In genomic region chr7:2905027-2905426, GRCh38 we compare ENCODE assay signal across 2 cellular contexts.
TF ChIP-seq lines count a peak whose summit lies in the region.

No MANE protein-coding gene starts in this region.

TF ChIP-seq in HepG2, 621 proteins besides CTCF, POLR2A, EP300 and RAD21:
- TF ChIP-seq SIX4 (CRISPR knock-in tag; IDR thresholded peaks at IDR 0.05), result no peak
- TF ChIP-seq PHF5A (CRISPR knock-in tag; IDR thresholded peaks at IDR 0.05; ENCODE audit: low read depth, unreplicated experiment), result no peak
- TF ChIP-seq ZNF232 (CRISPR knock-in tag; IDR thresholded peaks at IDR 0.05; ENCODE audit: borderline replicate concordance), result no peak
- peak; percentile 89 for TF ChIP-seq RBAK (CRISPR knock-in tag; IDR thresholded peaks at IDR 0.05)
- no peak for TF ChIP-seq ZNF768 (CRISPR knock-in tag; IDR thresholded peaks at IDR 0.05)
- TF ChIP-seq KLF6 (CRISPR knock-in tag; IDR thresholded peaks at IDR 0.05), result no peak
- TF ChIP-seq ZMYM3 (CRISPR knock-in tag; IDR thresholded peaks at IDR 0.05), result peak; percentile 97

TF ChIP-seq in GM12878, 131 proteins besides CTCF, POLR2A, EP300 and RAD21:
- no peak for TF ChIP-seq POU2F2 (IDR thresholded peaks at IDR 0.05; ENCODE audit: borderline replicate concordance, low read depth, low read length)
- peak; percentile 54; the same call in 1 of the 2 replicates for TF ChIP-seq SMARCA5 (IDR thresholded peaks at IDR 0.05)
